Comparison of ENCODE assay signal across 8 cellular contexts in genomic region chr7:95772298-95772770, GRCh38. TPM values are rescaled to one million over a fixed set of nuclear protein-coding genes. Genes with fewer than 3 reads are reported as not detected.
A peak's percentile ranks its signal among the peaks of the same experiment; 100 is the strongest.
DNase-seq lines count a peak whose midpoint lies in the region; ATAC-seq and TF ChIP-seq lines count a peak whose summit lies in the region.

DYNC1I1 (plus strand) TSS chr7:95772554; CDS start chr7:95804730, 32,176 bp downstream.

- WGBS in thymus: 1% methylated on average over 49 of the region's 49 CpGs

- peak within 1 kb of the TSS; percentile 53 to 80 (median 74) for H3K4me3 ChIP-seq in BLaER1 treated with 17β-estradiol and CSF1 and Interleukin-3, amounts not matched to agents 10 nM and 100 nM
- H3K4me3 ChIP-seq in fibroblast of the aortic adventitia (ENCODE audit: low read depth, low read length) (peak within 1 kb of the TSS; percentile 64), thymus (ENCODE audit: low read length) (peak within 1 kb of the TSS; percentile 44)
- H3K4me3 ChIP-seq in naive thymus-derived CD4-positive, alpha-beta T cell (ENCODE audit: low read length): no peak within 1 kb of the TSS

- CTCF ChIA-PET in naive thymus-derived CD4-positive, alpha-beta T cell (lab: Charles Lee): no interaction called here

- intact Hi-C loops in naive thymus-derived CD4-positive, alpha-beta T cell (cut with micrococcal nuclease): no loop called here

- TF ChIP-seq CTCF in fibroblast of the aortic adventitia (IDR thresholded peaks at IDR 0.05; ENCODE audit: insufficient read depth, low read length): no peak

- H3K4me2 ChIP-seq in BLaER1 treated with 17β-estradiol and CSF1 and Interleukin-3, amounts not matched to agents 10 nM and 100 nM: peak within 1 kb of the TSS; percentile 91 to 99 (median 97)

- H3K27ac ChIP-seq in BLaER1 treated with 17β-estradiol and CSF1 and Interleukin-3, amounts not matched to agents 10 nM and 100 nM: peak within 1 kb of the TSS in 10 of 11 experiments; percentile 8 to 71 (median 64); a peak in 17 of 22 replicates
- H3K27ac ChIP-seq in naive thymus-derived CD4-positive, alpha-beta T cell (ENCODE audit: low read depth, low read length): no peak within 1 kb of the TSS
- no peak within 1 kb of the TSS for H3K27ac ChIP-seq in thymus (ENCODE audit: low read depth)

- DNase-seq in NCI-H2196 (lab: John Stamatoyannopoulos, UW; ENCODE audit: unreplicated experiment): peak; percentile 60
- peak; percentile 61 for DNase-seq in activated CD8-positive, alpha-beta memory T cell treated with anti-CD3 and anti-CD28 coated beads for 24 hours
- DNase-seq in fibroblast of the aortic adventitia (ENCODE audit: low read depth): peak; percentile 19
- DNase-seq in naive thymus-derived CD4-positive, alpha-beta T cell: peak in 3 of 9 donors; percentile 5 to 42 (median 14)

- peak within 1 kb of the TSS; percentile 51 to 80 (median 72); a peak in 21 of 22 replicates for H3K9ac ChIP-seq in BLaER1 treated with 17β-estradiol and CSF1 and Interleukin-3, amounts not matched to agents 10 nM and 100 nM

- POLR2A ChIA-PET in naive thymus-derived CD4-positive, alpha-beta T cell (lab: Charles Lee): no interaction called here

- ATAC-seq in GM19025 (IDR thresholded peaks at IDR 0.05; ENCODE audit: low read depth, unreplicated experiment) (peak; percentile 93), HG03097 (IDR thresholded peaks at IDR 0.05; ENCODE audit: low FRiP score, unreplicated experiment) (peak; percentile 94)
- peak; percentile 67 for ATAC-seq in naive thymus-derived CD4-positive, alpha-beta T cell

- H4K20me1 ChIP-seq in BLaER1 treated with 17β-estradiol and CSF1 and Interleukin-3, amounts not matched to agents 10 nM and 100 nM: peaks cover 0 to 4% (median 0%) of the 10 kb centered on the region in 11 experiments; a peak in 3 of 22 replicates

- no peaks in the 10 kb centered on the region for H3K36me3 ChIP-seq in BLaER1 treated with 17β-estradiol and CSF1 and Interleukin-3, amounts not matched to agents 10 nM and 100 nM
- H3K36me3 ChIP-seq in naive thymus-derived CD4-positive, alpha-beta T cell (ENCODE audit: control insufficient read depth in 2 of 3, insufficient read depth in 3 of 3, low read length in 3 of 3): no peaks in the 10 kb centered on the region
- H3K36me3 ChIP-seq in thymus (ENCODE audit: control insufficient read depth, insufficient read depth): no peaks in the 10 kb centered on the region

- H3K9me3 Mint-ChIP-seq in naive thymus-derived CD4-positive, alpha-beta T cell: peaks cover 0 to 9% (median 0%) of the 10 kb centered on the region in 11 donors

- peaks cover 35 to 52% (median 42%) of the 10 kb centered on the region in 5 donors for H3K27me3 Mint-ChIP-seq in naive thymus-derived CD4-positive, alpha-beta T cell

- peak within 1 kb of the TSS; percentile 35 to 83 (median 67) for H3K4me3 Mint-ChIP-seq in naive thymus-derived CD4-positive, alpha-beta T cell

- peaks cover 0 to 9% (median 0%) of the 10 kb centered on the region in 11 experiments; a peak in 1 of 22 replicates for H3K27me3 ChIP-seq in BLaER1 treated with 17β-estradiol and CSF1 and Interleukin-3, amounts not matched to agents 10 nM and 100 nM
- peaks cover 0 to 5% of the 10 kb centered on the region in 2 donors for H3K27me3 ChIP-seq in naive thymus-derived CD4-positive, alpha-beta T cell (ENCODE audit: control insufficient read depth in 2 of 2, insufficient read depth in 2 of 2, low read length in 2 of 2)
- H3K27me3 ChIP-seq in thymus (ENCODE audit: control insufficient read depth, insufficient read depth): peaks cover 9% of the 10 kb centered on the region

- no peak within 1 kb of the TSS for H3K27ac Mint-ChIP-seq in naive thymus-derived CD4-positive, alpha-beta T cell

- no peaks in the 10 kb centered on the region for H3K9me3 ChIP-seq in BLaER1 treated with 17β-estradiol and CSF1 and Interleukin-3, amounts not matched to agents 10 nM and 100 nM (replicated peaks in 1 of 11)
- H3K9me3 ChIP-seq in naive thymus-derived CD4-positive, alpha-beta T cell (ENCODE audit: control insufficient read depth in 2 of 3, low read length in 3 of 3): no peaks in the 10 kb centered on the region
- H3K9me3 ChIP-seq in thymus (ENCODE audit: control insufficient read depth): no peaks in the 10 kb centered on the region

- peaks cover 0 to 5% (median 0%) of the 10 kb centered on the region in 5 donors for H3K36me3 Mint-ChIP-seq in naive thymus-derived CD4-positive, alpha-beta T cell

- peaks cover 0 to 16% (median 3%) of the 10 kb centered on the region in 7 donors for H3K4me1 Mint-ChIP-seq in naive thymus-derived CD4-positive, alpha-beta T cell

- peaks cover 0 to 41% (median 35%) of the 10 kb centered on the region in 10 experiments; a peak in 17 of 20 replicates for H3K4me1 ChIP-seq in BLaER1 treated with 17β-estradiol and CSF1 and Interleukin-3, amounts not matched to agents 10 nM and 100 nM
- H3K4me1 ChIP-seq in naive thymus-derived CD4-positive, alpha-beta T cell (ENCODE audit: control insufficient read depth in 2 of 2, insufficient read depth in 2 of 2, low read length in 2 of 2): no peaks in the 10 kb centered on the region
- H3K4me1 ChIP-seq in thymus (ENCODE audit: control insufficient read depth, insufficient read depth, low read length): peaks cover 3% of the 10 kb centered on the region

RNA-seq across cellular contexts. Expression of gene DYNC1I1, which starts in this region (rescaled TPM):
- total RNA-seq in fibroblast of the aortic adventitia (ENCODE audit: low replicate concordance): 0.54 and 9.9 TPM in 2 replicates
- total RNA-seq in naive thymus-derived CD4-positive, alpha-beta T cell: under 1 TPM in 1 of 5 experiments, not detected in 4; 0.61 TPM
- not detected for polyA plus RNA-seq in naive thymus-derived CD4-positive, alpha-beta T cell
- 6.3 TPM for polyA plus RNA-seq in thymus

Comparison
In these comparisons a context has a peak if more than half of its experiments do, and no peak if none do; other contexts are left out.
1. Peak in ATAC-seq in naive thymus-derived CD4-positive, alpha-beta T cell; RNA of the gene not detected or under 1 TPM.
2. H3K27ac ChIP-seq: peak in BLaER1 treated with 17β-estradiol and CSF1 and Interleukin-3, amounts not matched to agents 10 nM and 100 nM (10 of 11); none in naive thymus-derived CD4-positive, alpha-beta T cell (single experiment) and thymus (single experiment).
3. Peak in every context shown above with its lines, with median percentiles within 50 percentile points of each other: ATAC-seq.